In genomic region chr12:24015771-24016170, GRCh38 we compare ENCODE assay signal across 20 cellular contexts.
DNase-seq lines count a peak whose midpoint lies in the region; ATAC-seq and TF ChIP-seq lines count a peak whose summit lies in the region.
"Had no signal": no experiment of that assay in that cellular context is flagged by ENCODE, and none has a peak within 500 bp of the region (broad histone marks: within the 10 kb centered on the region; RNA-seq: fewer than 3 reads in every experiment).

No MANE protein-coding gene starts in this region.

- H3K4me2 ChIP-seq in osteoblast (ENCODE audit: insufficient read depth, low read length): no peak overlapping the region

- no peaks in the 10 kb centered on the region for H3K4me1 ChIP-seq in osteoblast (ENCODE audit: insufficient read depth, low read length)
- H3K4me1 ChIP-seq: SJCRH30 had no signal

- H2AFZ ChIP-seq in osteoblast (ENCODE audit: low read length): no peak overlapping the region

- ATAC-seq in left lobe of liver (peak; percentile 51), HG03108 (IDR thresholded peaks at IDR 0.05; ENCODE audit: unreplicated experiment) (no peak), HG02938 (IDR thresholded peaks at IDR 0.05; ENCODE audit: unreplicated experiment) (no peak)
- ATAC-seq: Panc1 had no signal

- H3K4me3 Mint-ChIP-seq in brain (peak overlapping the region in 4 of 5 experiments; percentile 6 to 75 (median 63)), neural crest cell (peak overlapping the region; percentile 24)

- H3K36me3 Mint-ChIP-seq in brain (peaks cover 5% of the 10 kb centered on the region), neural crest cell (ENCODE audit: low read depth) (peaks cover 8% of the 10 kb centered on the region)

- DNase-seq in left lobe of liver (ENCODE audit: low spot score): no peak
- DNase-seq in neural crest cell (ENCODE audit: low read depth, low spot score): no peak
- DNase-seq in effector CD4-positive, alpha-beta T cell: no peak
- DNase-seq in osteoblast (ENCODE audit: insufficient read length, low spot score, missing footprints): no peak
- DNase-seq: CD4-positive, CD25-positive, alpha-beta regulatory T cell; COR-L47; DMS79; KBM-7; MM.1S; NCI-H1048; NCI-H1417 treated with DMSO at 0.1 percent for 48 hours; NCI-H187 treated with DMSO at 0.1 percent for 48 hours; NCI-H2227 treated with DMSO at 0.1 percent for 48 hours; NCI-H510A treated with DMSO at 0.1 percent for 48 hours; NCI-H82; SJCRH30 had no signal

- H3K9me3 Mint-ChIP-seq in brain: peaks cover 4 to 8% (median 7%) of the 10 kb centered on the region in 5 experiments
- peaks cover 8% of the 10 kb centered on the region for H3K9me3 Mint-ChIP-seq in neural crest cell

- H3K27ac ChIP-seq in osteoblast (ENCODE audit: low read depth, low read length): no peak overlapping the region
- H3K27ac ChIP-seq: SJCRH30 had no signal

- H3K4me1 Mint-ChIP-seq in brain (peaks cover 50% of the 10 kb centered on the region), neural crest cell (peaks cover 62% of the 10 kb centered on the region)
- H3K4me1 Mint-ChIP-seq: CD4-positive, CD25-positive, alpha-beta regulatory T cell had no signal

- no peaks in the 10 kb centered on the region for H4K20me1 ChIP-seq in osteoblast (ENCODE audit: insufficient read depth, low read length)

- H3K27me3 Mint-ChIP-seq in brain (no peaks in the 10 kb centered on the region), neural crest cell (ENCODE audit: low read depth) (no peaks in the 10 kb centered on the region)
- H3K27me3 Mint-ChIP-seq: CD4-positive, CD25-positive, alpha-beta regulatory T cell had no signal

- H3K27ac Mint-ChIP-seq in brain (peak overlapping the region; percentile 45 to 91 (median 81)), neural crest cell (ENCODE audit: unreplicated experiment) (peak overlapping the region; percentile 95)
- H3K27ac Mint-ChIP-seq: CD4-positive, CD25-positive, alpha-beta regulatory T cell had no signal

- no peaks in the 10 kb centered on the region for H3K79me2 ChIP-seq in osteoblast (ENCODE audit: insufficient read depth, low read length)

- H3K4me3 ChIP-seq in osteoblast (ENCODE audit: insufficient read depth, low read length): no peak overlapping the region
- H3K4me3 ChIP-seq: SJCRH30 had no signal

- no peaks in the 10 kb centered on the region for H3K27me3 ChIP-seq in osteoblast (ENCODE audit: insufficient read depth, low read length)
- H3K27me3 ChIP-seq: SJCRH30 had no signal

- no peaks in the 10 kb centered on the region for H3K9me3 ChIP-seq in osteoblast (ENCODE audit: low read depth, low read length)
- H3K9me3 ChIP-seq: SJCRH30 had no signal

- no peaks in the 10 kb centered on the region for H3K36me3 ChIP-seq in osteoblast (ENCODE audit: insufficient read depth, low read length)
- H3K36me3 ChIP-seq: SJCRH30 had no signal

- no peak for TF ChIP-seq CTCF in brain (conservative IDR thresholded peaks at IDR 0.05)
- no peak for TF ChIP-seq CTCF in neural crest cell (conservative IDR thresholded peaks at IDR 0.05)
- no peak for TF ChIP-seq CTCF in osteoblast (IDR thresholded peaks at IDR 0.05; ENCODE audit: extremely low read depth, low read depth, low read length)
